In genomic region chr13:99033814-99034213, GRCh38 we compare ENCODE assay signal across 8 cellular contexts. TPM values are rescaled to one million over a fixed set of nuclear protein-coding genes. Genes with fewer than 3 reads are reported as not detected.
A peak's percentile ranks its signal among the peaks of the same experiment; 100 is the strongest.
DNase-seq lines count a peak whose midpoint lies in the region; ATAC-seq, FAIRE-seq and TF ChIP-seq lines count a peak whose summit lies in the region.

No MANE protein-coding gene starts in this region.

- H3K4me1 ChIP-seq in BE2C = no peaks in the 10 kb centered on the region
- H3K4me1 ChIP-seq in pancreas = peaks cover 0 to 5% (median 0%) of the 10 kb centered on the region in 3 donors

- peak overlapping the region; percentile 29 for H3K27ac Mint-ChIP-seq in HFFc6

- ATAC-seq in pancreas (peak; percentile 43 to 80 (median 74)), GM18498 (IDR thresholded peaks at IDR 0.05; ENCODE audit: unreplicated experiment) (no peak), HG02981 (IDR thresholded peaks at IDR 0.05; ENCODE audit: unreplicated experiment) (no peak)

- intact Hi-C loops in pancreas (cut with DNase I) = no loop called here

- H3K27me3 Mint-ChIP-seq in HFFc6 (ENCODE audit: insufficient read depth) = no peaks in the 10 kb centered on the region; the same call in 1 of the 2 replicates

- no peak overlapping the region for H3K4me3 Mint-ChIP-seq in HFFc6

- H3K4me3 ChIP-seq in BE2C (ENCODE audit: low read depth, low read length) (no peak overlapping the region), pancreas (no peak overlapping the region)

- no peaks in the 10 kb centered on the region for H3K36me3 ChIP-seq in BE2C
- H3K36me3 ChIP-seq in pancreas = no peaks in the 10 kb centered on the region

- H3K9me3 ChIP-seq in BE2C = no peaks in the 10 kb centered on the region
- no peaks in the 10 kb centered on the region for H3K9me3 ChIP-seq in pancreas

- peaks cover 3% of the 10 kb centered on the region; the same call in 1 of the 2 replicates for H3K9me3 Mint-ChIP-seq in HFFc6

- peaks cover 4% of the 10 kb centered on the region for H3K36me3 Mint-ChIP-seq in HFFc6 (ENCODE audit: low read depth)

- H3K27me3 ChIP-seq in BE2C (no peaks in the 10 kb centered on the region; the same call in none of the 2 replicates), pancreas (no peaks in the 10 kb centered on the region)

- no peak for DNase-seq in BE2C
- DNase-seq in HFFc6 = peak; percentile 36
- DNase-seq in SHP77 treated with DMSO at 0.1 percent for 48 hours (lab: John Stamatoyannopoulos, UW) = peak; percentile 66
- peak; percentile 57 for DNase-seq in fibroblast of peridontal ligament (ENCODE audit: extremely low read depth)
- no peak for DNase-seq in pancreas
- DNase-seq in effector CD4-positive, alpha-beta T cell = no peak

- TF ChIP-seq CTCF in BE2C (IDR thresholded peaks at IDR 0.05; ENCODE audit: low read depth, low read length) (peak; percentile 46), HFFc6 (IDR thresholded peaks at IDR 0.05) (peak; percentile 83), pancreas (IDR thresholded peaks at IDR 0.05) (peak in 2 of 4 donors; percentile 12 to 23)

- H3K27ac ChIP-seq in pancreas = no peak overlapping the region

- FAIRE-seq in pancreas (lab: Jason Lieb, UNC) = peak; percentile 64

- peaks cover 34% of the 10 kb centered on the region for H3K4me1 Mint-ChIP-seq in HFFc6 (ENCODE audit: low read depth)

RNA-seq across cellular contexts. Expression of gene DOCK9, which starts 56.0 kb away (rescaled TPM):
- 1.2 TPM for polyA plus RNA-seq in BE2C (2012; ENCODE audit: insufficient read depth, insufficient read length, low read depth)
- total RNA-seq in HFFc6 (2021; fragmentation: NEBNext Ultra II Directional; extraction: Animal tissue kit (Norgen Biotek cat#: 25700)) = 10 to 100 TPM; 21.8 to 30.5 (median 25.5) TPM
- 10 to 100 TPM; 14.2 to 26.3 (median 17.8) TPM for total RNA-seq in pancreas
- 10 to 100 TPM in 1 of 2 donors, 1 to 10 TPM in 1; 7.5 to 15.5 TPM for polyA plus RNA-seq in pancreas

Comparison
In these comparisons a context has a peak if more than half of its experiments do, and no peak if none do; other contexts are left out.
1. DNase-seq: peak in HFFc6 (single experiment), SHP77 treated with DMSO at 0.1 percent for 48 hours (single experiment) and fibroblast of peridontal ligament (single experiment); none in BE2C (single experiment), pancreas (0 of 6) and effector CD4-positive, alpha-beta T cell (single experiment).
2. ATAC-seq: peak in pancreas (4 of 4); none in GM18498 (single experiment) and HG02981 (single experiment).